15 cellular contexts compared by ENCODE assay signal in genomic region chr12:89566615-89567014, GRCh38. TPM values are rescaled to one million over a fixed set of nuclear protein-coding genes. Genes with fewer than 3 reads are reported as not detected.
A peak's percentile ranks its signal among the peaks of the same experiment; 100 is the strongest.
DNase-seq lines count a peak whose midpoint lies in the region; ATAC-seq and TF ChIP-seq lines count a peak whose summit lies in the region.
"Had no signal": no experiment of that assay in that cellular context is flagged by ENCODE, and none has a peak within 500 bp of the region (broad histone marks: within the 10 kb centered on the region; RNA-seq: fewer than 3 reads in every experiment).

No MANE protein-coding gene starts in this region.

- TF ChIP-seq CTCF in SK-N-SH (IDR thresholded peaks at IDR 0.05) = no peak
- no peak for TF ChIP-seq CTCF in mammary epithelial cell (conservative IDR thresholded peaks at IDR 0.05 in 1 of 2, IDR thresholded peaks at IDR 0.05 in 1 of 2; ENCODE audit: extremely low read depth in 1 of 2, insufficient read depth in 1 of 2, low read depth in 1 of 2, low read length in 2 of 2)

- H4K20me1 ChIP-seq in SK-N-SH (ENCODE audit: insufficient read depth) = no peaks in the 10 kb centered on the region
- no peaks in the 10 kb centered on the region for H4K20me1 ChIP-seq in mammary epithelial cell (ENCODE audit: insufficient read depth, low read length)

- no peak for TF ChIP-seq EP300 in SK-N-SH (IDR thresholded peaks at IDR 0.05; ENCODE audit: borderline replicate concordance in 1 of 2, low read depth in 1 of 2, low read length in 1 of 2)

- no TSS peak for BruUV-seq in mammary epithelial cell (replicated peaks; lab: Mats Ljungman, UMichigan)

- in situ Hi-C loops in mammary epithelial cell (cut with MboI; ENCODE audit: low sequenced_read_pairs in 2 of 2) = loop anchor here in 1 of 2 donors (25.0 kb wide), 1 partner anchor 1346 kb away; no protein-coding TSS in a partner anchor

- CTCF ChIA-PET in SK-N-SH (lab: Yijun Ruan, JAX) (interaction anchor here (0.5 to 1.1 kb wide), 4 partner anchors 23 to 1378 kb away, joined by 3 read pairs; no protein-coding TSS in a partner anchor), mammary epithelial cell (lab: Charles Lee; ENCODE audit: low non-redundant PET) (no interaction called here)

- intact Hi-C loops in mammary epithelial cell (cut with micrococcal nuclease) = no loop called here
- intact Hi-C loops in posterior cingulate gyrus (cut with DNase I) = no loop called here

- H3K4me1 ChIP-seq in SK-N-SH (ENCODE audit: control insufficient read depth in 1 of 2, insufficient read depth in 2 of 2, low read depth in 1 of 2, low read length in 1 of 2) = no peaks in the 10 kb centered on the region
- peaks cover 25% of the 10 kb centered on the region for H3K4me1 ChIP-seq in mammary epithelial cell (ENCODE audit: insufficient read depth, low read length)
- H3K4me1 ChIP-seq: A549 had no signal

- H3K27me3 ChIP-seq in SK-N-SH (ENCODE audit: insufficient read depth) (no peaks in the 10 kb centered on the region), mammary epithelial cell (ENCODE audit: insufficient read depth, low read length) (no peaks in the 10 kb centered on the region)

- dilution Hi-C loops in mammary epithelial cell (cut with HindIII; ENCODE audit: low sequenced_read_pairs) = no loop called here

- H3K4me2 ChIP-seq in SK-N-SH = no peak overlapping the region
- no peak overlapping the region for H3K4me2 ChIP-seq in mammary epithelial cell (ENCODE audit: insufficient read depth, low read depth, low read length)
- H3K4me2 ChIP-seq: A549 had no signal

- no peaks in the 10 kb centered on the region for H3K79me2 ChIP-seq in SK-N-SH (ENCODE audit: insufficient read depth)
- H3K79me2 ChIP-seq in mammary epithelial cell (ENCODE audit: insufficient read depth, low read length) = no peaks in the 10 kb centered on the region

- H3F3A ChIP-seq in SK-N-SH (replicated peaks; ENCODE audit: insufficient read depth) = no peaks in the 10 kb centered on the region

- POLR2A ChIA-PET in SK-N-SH (lab: Yijun Ruan, JAX) = no interaction called here

- ATAC-seq in SK-N-SH treated with all-trans-retinoic acid at 6 μM for 48 hours (no peak), HG03378 (IDR thresholded peaks at IDR 0.05; ENCODE audit: unreplicated experiment) (peak; percentile 66), HG03521 (IDR thresholded peaks at IDR 0.05; ENCODE audit: unreplicated experiment) (no peak)
- ATAC-seq: A549; effector memory CD8-positive, alpha-beta T cell had no signal

- H3K9me2 ChIP-seq in SK-N-SH = no peaks in the 10 kb centered on the region

- H2AFZ ChIP-seq in SK-N-SH (ENCODE audit: low read depth) (no peak overlapping the region), mammary epithelial cell (ENCODE audit: low read depth, low read length) (no peak overlapping the region)

- TF ChIP-seq RAD21 in SK-N-SH (IDR thresholded peaks at IDR 0.05; ENCODE audit: low read length) = no peak

- no peaks in the 10 kb centered on the region for H3K9me3 ChIP-seq in SK-N-SH
- H3K9me3 ChIP-seq in mammary epithelial cell (replicated peaks; ENCODE audit: insufficient read depth, low read length) = no peaks in the 10 kb centered on the region
- H3K9me3 ChIP-seq: A549 had no signal

- DNase-seq in SK-N-SH (no peak), mammary epithelial cell (peak; percentile 95), non-pigmented ciliary epithelial cell (ENCODE audit: low read depth) (peak; percentile 64), AG08396 (ENCODE audit: low spot score) (no peak), posterior cingulate gyrus (no peak)
- DNase-seq: effector memory CD8-positive, alpha-beta T cell; head of caudate nucleus; NCI-H1092; occipital lobe; Right ventricle myocardium superior; stimulated activated CD4-positive, alpha-beta T cell treated with anti-CD3 and anti-CD28 coated beads, Interleukin-15, amount 100 ng/mL, for 24 hours had no signal

- H3K9ac ChIP-seq in SK-N-SH (no peak overlapping the region), mammary epithelial cell (ENCODE audit: insufficient read depth, low read length) (no peak overlapping the region)

- no peaks in the 10 kb centered on the region for H3K36me3 ChIP-seq in SK-N-SH (replicated peaks in 1 of 2; ENCODE audit: control insufficient read depth in 1 of 2, insufficient read depth in 2 of 2, low read length in 1 of 2)
- H3K36me3 ChIP-seq in mammary epithelial cell (ENCODE audit: insufficient read depth, low read length) = no peaks in the 10 kb centered on the region

- no peak overlapping the region for H3K4me3 ChIP-seq in SK-N-SH (ENCODE audit: low read depth in 2 of 2, low read length in 1 of 2)
- H3K4me3 ChIP-seq in mammary epithelial cell (replicated peaks in 1 of 3; ENCODE audit: insufficient read depth in 1 of 3, low read depth in 2 of 3, low read length in 3 of 3) = no peak overlapping the region
- H3K4me3 ChIP-seq: A549 had no signal

- H3K27ac ChIP-seq in SK-N-SH (ENCODE audit: low read depth in 2 of 2, low read length in 1 of 2) (no peak overlapping the region), mammary epithelial cell (ENCODE audit: insufficient read depth, low read depth, low read length) (peak overlapping the region; percentile 2)
- H3K27ac ChIP-seq: A549 had no signal

TF ChIP-seq in SK-N-SH treated with all-trans-retinoic acid at 6 μM for 48 hours, 23 proteins besides CTCF, POLR2A, EP300 and RAD21:
- TF ChIP-seq ISL1 (CRISPR knock-in tag; IDR thresholded peaks at IDR 0.05) = peak; percentile 63
- no peak for TF ChIP-seq ZFP30 (CRISPR knock-in tag; IDR thresholded peaks at IDR 0.05)
- no peak for TF ChIP-seq CREB5 (CRISPR knock-in tag; IDR thresholded peaks at IDR 0.05; ENCODE audit: low read depth)
TF ChIP-seq in SK-N-SH treated with all-trans-retinoic acid at 6 μM for 48 hours: peak in this region for 1.

TF ChIP-seq in SK-N-SH, 30 proteins besides CTCF, POLR2A, EP300 and RAD21 (continues in another document):
- TF ChIP-seq NRF1 (IDR thresholded peaks at IDR 0.05; ENCODE audit: low read depth, low read length) (no peak), IRF3 (IDR thresholded peaks at IDR 0.05; ENCODE audit: low read depth, low read length) (no peak), YY1 (IDR thresholded peaks at IDR 0.05; ENCODE audit: low read depth) (no peak), MXI1 (IDR thresholded peaks at IDR 0.05; ENCODE audit: low read depth, low read length) (no peak), RCOR1 (IDR thresholded peaks at IDR 0.05; ENCODE audit: low read length) (no peak), MEF2A (IDR thresholded peaks at IDR 0.05; ENCODE audit: borderline replicate concordance, low read depth) (no peak), GABPA (IDR thresholded peaks at IDR 0.05; ENCODE audit: low read depth) (no peak), SIN3A (IDR thresholded peaks at IDR 0.05; ENCODE audit: borderline replicate concordance, low read depth, low read length) (no peak), FOXM1 (IDR thresholded peaks at IDR 0.05; ENCODE audit: low read depth) (no peak), TAF1 (IDR thresholded peaks at IDR 0.05; ENCODE audit: borderline replicate concordance, low read depth, low read length) (no peak), FOXJ3 (CRISPR knock-in tag; IDR thresholded peaks at IDR 0.05) (no peak), GATA2 (CRISPR knock-in tag; IDR thresholded peaks at IDR 0.05) (no peak), REST (IDR thresholded peaks at IDR 0.05; ENCODE audit: low read depth, low read length) (no peak), SMC3 (IDR thresholded peaks at IDR 0.05; ENCODE audit: low read depth, low read length) (no peak)

RNA-seq across cellular contexts. Expression of gene POC1B, which starts 40.8 kb away (rescaled TPM):
- polyA plus RNA-seq in SK-N-SH (2012; rRNA removed) (4.0 and 6.3 TPM in 2 replicates), mammary epithelial cell (11.5 TPM)
- polyA plus RNA-seq in SK-N-SH (2012; cell fraction: cytosol; rRNA removed) = 6.8 and 7.2 TPM in 2 replicates
- polyA plus RNA-seq in SK-N-SH (2012; cell fraction: nucleus; rRNA removed) = 1.9 and 5.5 TPM in 2 replicates
- total RNA-seq in mammary epithelial cell = 10 to 100 TPM; 16.8 to 27.0 TPM
- 27.7 TPM for polyA minus RNA-seq in mammary epithelial cell

RNA-seq across cellular contexts. Expression of gene GALNT4, which starts 42.0 kb away (rescaled TPM):
- polyA plus RNA-seq in SK-N-SH (2012; rRNA removed) (1.1 and 1.4 TPM in 2 replicates), mammary epithelial cell (3.6 TPM)
- polyA plus RNA-seq in SK-N-SH (2012; cell fraction: cytosol; rRNA removed) = 1.6 TPM in 2 replicates
- 0.54 and 1.1 TPM in 2 replicates for polyA plus RNA-seq in SK-N-SH (2012; cell fraction: nucleus; rRNA removed)
- total RNA-seq in mammary epithelial cell = 10 to 100 TPM in 1 of 2 donors, 1 to 10 TPM in 1; 7.9 to 12.3 TPM
- polyA minus RNA-seq in mammary epithelial cell = 0.98 TPM

Comparison
In these comparisons a context has a peak if more than half of its experiments do, and no peak if none do; other contexts are left out.
1. DNase-seq: peak in mammary epithelial cell (single experiment) and non-pigmented ciliary epithelial cell (single experiment); none in SK-N-SH (single experiment), AG08396 (single experiment) and posterior cingulate gyrus (0 of 10).